Comparison of ENCODE assay signal across 19 cellular contexts in the genomic region with DNA sequence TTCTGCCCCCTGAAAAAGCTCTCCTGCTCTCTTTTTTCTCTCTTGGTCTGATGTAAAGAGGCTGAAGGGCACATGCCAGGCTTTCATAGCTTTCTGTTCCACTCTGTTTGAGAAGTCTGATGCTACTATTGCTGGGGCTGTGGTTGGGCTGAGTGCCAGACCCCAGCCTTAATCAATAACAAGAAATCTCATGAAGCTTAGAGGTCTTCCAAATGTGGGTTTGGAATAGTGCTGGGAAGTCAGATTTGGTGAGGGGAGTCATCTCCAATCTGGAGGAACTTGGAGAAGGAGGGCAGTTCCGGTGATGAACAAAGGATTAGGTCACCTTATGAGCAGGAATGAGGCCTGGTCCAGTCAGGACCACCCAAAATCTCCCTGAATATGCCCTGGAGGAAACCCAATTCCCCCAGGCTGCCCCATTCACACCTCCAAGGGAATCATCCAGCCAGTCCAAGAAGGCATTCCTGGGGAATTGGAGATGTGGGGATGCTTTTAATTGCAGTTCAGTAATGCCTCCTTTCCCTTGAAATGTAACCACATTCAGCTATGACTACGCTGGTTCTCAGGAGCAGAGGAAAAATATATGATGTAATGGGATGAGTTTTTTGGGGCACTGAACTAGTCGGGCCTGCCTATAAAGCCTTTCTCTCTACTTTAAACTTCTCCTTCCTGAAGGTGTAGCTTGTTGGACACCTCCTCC.
DNase-seq lines count a peak whose midpoint lies in the region; ATAC-seq and TF ChIP-seq lines count a peak whose summit lies in the region.
"Had no signal": no experiment of that assay in that cellular context is flagged by ENCODE, and none has a peak within 500 bp of the region (broad histone marks: within the 10 kb centered on the region; RNA-seq: fewer than 3 reads in every experiment).

No MANE protein-coding gene starts in this region.

- no peak overlapping the region for H3K4me3 ChIP-seq in SJCRH30
- H3K4me3 ChIP-seq in fibroblast of villous mesenchyme (ENCODE audit: low read depth, low read length): no peak overlapping the region
- H3K4me3 ChIP-seq in skeletal muscle satellite cell (ENCODE audit: low read length): no peak overlapping the region
- H3K4me3 ChIP-seq in Caco-2 (ENCODE audit: low read depth, low read length): no peak overlapping the region
- H3K4me3 ChIP-seq: esophagus squamous epithelium, psoas muscle had no signal

- no peaks in the 10 kb centered on the region for H3K36me3 ChIP-seq in SJCRH30
- H3K36me3 ChIP-seq in skeletal muscle satellite cell (ENCODE audit: insufficient read depth, low read length): peaks cover 66% of the 10 kb centered on the region
- H3K36me3 ChIP-seq in Caco-2 (ENCODE audit: control insufficient read depth, insufficient read depth, low read length): no peaks in the 10 kb centered on the region
- H3K36me3 ChIP-seq: esophagus squamous epithelium had no signal

- H3K9me3 Mint-ChIP-seq in Caco-2 (ENCODE audit: unreplicated experiment): no peaks in the 10 kb centered on the region
- H3K9me3 Mint-ChIP-seq: activated naive CD4-positive, alpha-beta T cell treated with anti-CD3 and anti-CD28 coated beads, Interleukin-2, amount 50 U/mL, for 72 hours; CD8-positive, alpha-beta memory T cell; stimulated activated memory B cell treated with anti-CD40 and anti-IgM and Interleukin-4, amounts not matched to agents 10 μg/mL and 1 μg/mL and 100 μg/mL, for 72 hours; WTC11 had no signal

- no peak overlapping the region for H3K4me3 Mint-ChIP-seq in Caco-2 (ENCODE audit: unreplicated experiment)
- H3K4me3 Mint-ChIP-seq: CD8-positive, alpha-beta memory T cell; stimulated activated memory B cell treated with anti-CD40 and anti-IgM and Interleukin-4, amounts not matched to agents 10 μg/mL and 1 μg/mL and 100 μg/mL, for 72 hours; WTC11 had no signal

- H3K4me1 Mint-ChIP-seq in Caco-2 (ENCODE audit: low read depth, unreplicated experiment): peaks cover 16% of the 10 kb centered on the region

- DNase-seq in GM04504 (ENCODE audit: low read depth): peak; percentile 52
- peak; percentile 29 to 42 for DNase-seq in SJCRH30
- peak; percentile 68 for DNase-seq in fibroblast of villous mesenchyme (ENCODE audit: low read depth)
- no peak for DNase-seq in activated CD4-positive, CD25-positive, alpha-beta regulatory T cell (lab: John Stamatoyannopoulos, UW)
- no peak for DNase-seq in activated CD8-positive, alpha-beta memory T cell treated with anti-CD3 and anti-CD28 coated beads for 24 hours
- DNase-seq in Caco-2: no peak
- DNase-seq: activated CD8-positive, alpha-beta memory T cell treated with anti-CD3 and anti-CD28 coated beads, Interleukin-2, amount 50 U/mL, for 4 hours; CD8-positive, alpha-beta memory T cell; esophagus squamous epithelium; NCI-H748 treated with DMSO at 0.1 percent for 48 hours; psoas muscle; Right ventricle myocardium superior; stimulated activated CD4-positive, alpha-beta T cell treated with anti-CD3 and anti-CD28 coated beads, Interleukin-4, amount 100 ng/mL, for 24 hours had no signal

- H3K27ac Mint-ChIP-seq in Caco-2 (ENCODE audit: unreplicated experiment): no peak overlapping the region
- H3K27ac Mint-ChIP-seq: activated naive CD4-positive, alpha-beta T cell treated with anti-CD3 and anti-CD28 coated beads, Interleukin-2, amount 50 U/mL, for 72 hours; CD8-positive, alpha-beta memory T cell; stimulated activated memory B cell treated with anti-CD40 and anti-IgM and Interleukin-4, amounts not matched to agents 10 μg/mL and 1 μg/mL and 100 μg/mL, for 72 hours; WTC11 had no signal

- 0 out of 2 replicates have a peak overlapping the region, but pooled peaks have one; percentile 10 for H3K27ac ChIP-seq in SJCRH30
- H3K27ac ChIP-seq: KMS-11, psoas muscle had no signal

- no peaks in the 10 kb centered on the region for H3K27me3 Mint-ChIP-seq in Caco-2 (ENCODE audit: insufficient read depth, unreplicated experiment)

- TF ChIP-seq CTCF in fibroblast of villous mesenchyme (IDR thresholded peaks at IDR 0.05; ENCODE audit: insufficient read depth, low read depth, low read length) (no peak), Caco-2 (IDR thresholded peaks at IDR 0.05; ENCODE audit: insufficient read depth in 1 of 2, low read depth in 1 of 2, low read length in 1 of 2, severe bottlenecking in 1 of 2, unreplicated experiment in 1 of 2) (no peak)

- peak overlapping the region; percentile 57 for H3K9ac ChIP-seq in skeletal muscle satellite cell (ENCODE audit: low read depth, low read length)
- H3K9ac ChIP-seq: KMS-11 had no signal

- CTCF ChIA-PET in Caco-2 (lab: Charles Lee): no interaction called here

- no peaks in the 10 kb centered on the region for H3K36me3 Mint-ChIP-seq in Caco-2 (ENCODE audit: insufficient read depth, unreplicated experiment)
- H3K36me3 Mint-ChIP-seq: CD8-positive, alpha-beta memory T cell; stimulated activated memory B cell treated with anti-CD40 and anti-IgM and Interleukin-4, amounts not matched to agents 10 μg/mL and 1 μg/mL and 100 μg/mL, for 72 hours; WTC11 had no signal

- H3K4me1 ChIP-seq in SJCRH30: peaks cover 10% of the 10 kb centered on the region; the same call in 1 of the 2 replicates
- peaks cover 62% of the 10 kb centered on the region for H3K4me1 ChIP-seq in skeletal muscle satellite cell (ENCODE audit: control insufficient read depth, insufficient read depth, low read length)
- H3K4me1 ChIP-seq in Caco-2: peaks cover 21% of the 10 kb centered on the region

- H3K9me3 ChIP-seq in SJCRH30 (replicated peaks): no peaks in the 10 kb centered on the region
- H3K9me3 ChIP-seq in skeletal muscle satellite cell (replicated peaks; ENCODE audit: low read length): no peaks in the 10 kb centered on the region
- no peaks in the 10 kb centered on the region for H3K9me3 ChIP-seq in Caco-2
- H3K9me3 ChIP-seq: esophagus squamous epithelium, psoas muscle had no signal

- ATAC-seq in GM21528 (IDR thresholded peaks at IDR 0.05; ENCODE audit: low FRiP score, unreplicated experiment): no peak
- ATAC-seq: activated naive CD4-positive, alpha-beta T cell treated with anti-CD3 and anti-CD28 coated beads, Interleukin-2, amount 50 U/mL, for 72 hours; psoas muscle; stimulated activated memory B cell treated with anti-CD40 and anti-IgM and Interleukin-4, amounts not matched to agents 10 μg/mL and 1 μg/mL and 100 μg/mL, for 72 hours; WTC11 had no signal

- H3K27me3 ChIP-seq in SJCRH30: no peaks in the 10 kb centered on the region
- H3K27me3 ChIP-seq in skeletal muscle satellite cell (ENCODE audit: control insufficient read depth, insufficient read depth, low read length): no peaks in the 10 kb centered on the region
- no peaks in the 10 kb centered on the region for H3K27me3 ChIP-seq in Caco-2 (replicated peaks; ENCODE audit: control insufficient read depth, insufficient read depth, low read length)
- H3K27me3 ChIP-seq: esophagus squamous epithelium had no signal

- intact Hi-C loops in Caco-2 (cut with micrococcal nuclease; ENCODE audit: unreplicated experiment): no loop called here

- BruUV-seq in Caco-2 (replicated peaks; lab: Mats Ljungman, UMichigan): no TSS peak

- POLR2A ChIA-PET in Caco-2 (lab: Charles Lee): no interaction called here

- no peak overlapping the region for H3K4me2 ChIP-seq in skeletal muscle satellite cell (ENCODE audit: low read length)
- H3K4me2 ChIP-seq: KMS-11 had no signal

Comparison
In these comparisons a context has a peak if more than half of its experiments do, and no peak if none do; other contexts are left out.
1. DNase-seq: peak in GM04504 (single experiment), SJCRH30 (2 of 2) and fibroblast of villous mesenchyme (single experiment); none in activated CD4-positive, CD25-positive, alpha-beta regulatory T cell (0 of 4), activated CD8-positive, alpha-beta memory T cell treated with anti-CD3 and anti-CD28 coated beads for 24 hours (single experiment) and Caco-2 (0 of 2).